ENCODE assay signal across 19 cellular contexts in genomic region chr11:119483881-119484371, GRCh38.
"Had no signal": no experiment of that assay in that cellular context is flagged by ENCODE, and none has a peak within 500 bp of the region (broad histone marks: within the 10 kb centered on the region; RNA-seq: fewer than 3 reads in every experiment).

No MANE protein-coding gene starts in this region.

- ATAC-seq: body of pancreas, left colon, natural killer cell, right cardiac atrium, SK-N-SH treated with all-trans-retinoic acid at 6 μM for 48 hours had no signal

- FAIRE-seq: small intestine had no signal

- H3K4me3 Mint-ChIP-seq: activated naive CD8-positive, alpha-beta T cell; central memory CD8-positive, alpha-beta T cell; natural killer cell had no signal

- DNase-seq: activated CD4-positive, alpha-beta T cell treated with anti-CD3 and anti-CD28 coated beads, Interleukin-2, amount 50 U/mL, for 48 hours; activated gamma-delta T cell treated with Interleukin-2 at 50 U/mL for 16 hours; activated T-cell treated with anti-CD3 and anti-CD28 coated beads, Interleukin-2, amount 50 U/mL, for 48 hours; effector memory CD4-positive, alpha-beta T cell; foreskin melanocyte; left colon; mesenchymal stem cell; natural killer cell; right cardiac atrium; small intestine; stimulated activated CD4-positive, alpha-beta T cell treated with anti-CD3 and anti-CD28 coated beads, Interleukin-4, amount 100 ng/mL, for 24 hours; stimulated activated naive CD4-positive, alpha-beta T cell; T-helper 1 cell; T1000; transverse colon had no signal

- H3K4me1 Mint-ChIP-seq: central memory CD8-positive, alpha-beta T cell had no signal

- H3K36me3 Mint-ChIP-seq: activated naive CD8-positive, alpha-beta T cell; natural killer cell had no signal

- H3K9me3 Mint-ChIP-seq: central memory CD8-positive, alpha-beta T cell; natural killer cell had no signal

- H3K27ac Mint-ChIP-seq: activated naive CD8-positive, alpha-beta T cell; natural killer cell had no signal
